ENCODE assay signal across 10 cellular contexts in genomic region chr1:151131832-151132675, GRCh38. TPM values are rescaled to one million over a fixed set of nuclear protein-coding genes. Genes with fewer than 3 reads are reported as not detected.
DNase-seq lines count a peak whose midpoint lies in the region; ATAC-seq and TF ChIP-seq lines count a peak whose summit lies in the region.
"Had no signal": no experiment of that assay in that cellular context is flagged by ENCODE, and none has a peak within 500 bp of the region (broad histone marks: within the 10 kb centered on the region; RNA-seq: fewer than 3 reads in every experiment).

No MANE protein-coding gene starts in this region.

- H3K27ac Mint-ChIP-seq in GM23338 = 0 out of 2 replicates have a peak overlapping the region, but pooled peaks have one; percentile 71

- DNase-seq in GM23338 (ENCODE audit: low spot score) = peak; percentile 69
- no peak for DNase-seq in astrocyte of the cerebellum (ENCODE audit: low read depth)
- DNase-seq in iPS-NIHi7 (ENCODE audit: extremely low spot score) = peak; percentile 55
- no peak for DNase-seq in HUDEP-2 (lab: John Stamatoyannopoulos, UW; ENCODE audit: unreplicated experiment in 76 of 76)
- DNase-seq in SIG-M5 (lab: John Stamatoyannopoulos, UW) = no peak
- DNase-seq in central memory CD4-positive, alpha-beta T cell = no peak
- DNase-seq: NCI-H1105 treated with DMSO at 0.1 percent for 48 hours had no signal

- H4K20me1 ChIP-seq in GM23338 (replicated peaks; ENCODE audit: insufficient read depth) = no peaks in the 10 kb centered on the region; the same call in 1 of the 2 replicates

- peak overlapping the region; percentile 100 for H3K4me2 ChIP-seq in GM23338

- in situ Hi-C loops in astrocyte of the cerebellum (cut with HindIII; ENCODE audit: low sequenced_read_pairs) = no loop called here

- H3K27ac ChIP-seq in GM23338 (ENCODE audit: low read depth) (no peak overlapping the region), skin epidermis (peak overlapping the region in 17 of 21 experiments; percentile 1 to 72 (median 36))

- H3K27me3 ChIP-seq in GM23338 (ENCODE audit: insufficient read depth) = peaks cover 38% of the 10 kb centered on the region

- ATAC-seq in GM23338 (peak; percentile 60), HG03196 (IDR thresholded peaks at IDR 0.05; ENCODE audit: unreplicated experiment) (no peak)

- TF ChIP-seq CTCF in GM23338 (conservative IDR thresholded peaks at IDR 0.05; ENCODE audit: low read depth in 2 of 2) (no peak), astrocyte of the cerebellum (IDR thresholded peaks at IDR 0.05; ENCODE audit: low read depth, low read length, missing control alignments) (no peak)

- H2AFZ ChIP-seq in GM23338 = peak overlapping the region; percentile 77

- H3K4me3 ChIP-seq in GM23338 (peak overlapping the region; percentile 88), astrocyte of the cerebellum (ENCODE audit: low read depth, low read length) (peak overlapping the region; percentile 27), skin epidermis (peak overlapping the region; percentile 13 to 33 (median 23))

- peaks cover 41% of the 10 kb centered on the region for H3K27me3 Mint-ChIP-seq in GM23338 (ENCODE audit: insufficient read depth, low read depth, poor library complexity)

- H3K9me3 Mint-ChIP-seq in GM23338 = no peaks in the 10 kb centered on the region

- H3K79me2 ChIP-seq in GM23338 (replicated peaks; ENCODE audit: insufficient read depth) = no peaks in the 10 kb centered on the region

- peaks cover 15% of the 10 kb centered on the region; the same call in 1 of the 2 replicates for H3K4me1 ChIP-seq in GM23338 (ENCODE audit: insufficient read depth)

- no peaks in the 10 kb centered on the region for H3K9me2 ChIP-seq in GM23338 (ENCODE audit: insufficient read depth)

- peaks cover 18% of the 10 kb centered on the region for H3K4me1 Mint-ChIP-seq in GM23338

- H3F3A ChIP-seq in GM23338 (replicated peaks; ENCODE audit: low read depth) = peaks cover 4% of the 10 kb centered on the region; the same call in 1 of the 2 replicates

- peak overlapping the region; percentile 80 for H3K4me3 Mint-ChIP-seq in GM23338

- peaks cover 26% of the 10 kb centered on the region for H3K36me3 Mint-ChIP-seq in GM23338 (ENCODE audit: low read depth)

- no peaks in the 10 kb centered on the region for H3K36me3 ChIP-seq in GM23338 (ENCODE audit: insufficient read depth)

TF ChIP-seq in GM23338, 12 proteins besides CTCF, POLR2A, EP300 and RAD21:
- no peak for TF ChIP-seq NANOG (IDR thresholded peaks at IDR 0.05; ENCODE audit: borderline replicate concordance)
- TF ChIP-seq JUNB (IDR thresholded peaks at IDR 0.05; ENCODE audit: unreplicated experiment) = no peak

RNA-seq across cellular contexts. Expression of gene SEMA6C, which starts 14.4 kb away (rescaled TPM):
- total RNA-seq in GM23338 (2014; rRNA removed; shearing (Covaris generic)) = 12.3 and 24.4 TPM in 2 replicates
- polyA plus RNA-seq in GM23338 (2016; fragmentation: Nextera tagmentation; extraction: Ambion mirVana) = 6.2 and 8.5 TPM in 2 replicates

RNA-seq across cellular contexts. Expression of gene TNFAIP8L2, which starts 24.4 kb away (rescaled TPM):
- total RNA-seq in GM23338 (2014; rRNA removed; shearing (Covaris generic)) = not detected in 2 replicates
- 0.40 and 0.49 TPM in 2 replicates for polyA plus RNA-seq in GM23338 (2016; fragmentation: Nextera tagmentation; extraction: Ambion mirVana)

RNA-seq across cellular contexts. Expression of gene LYSMD1, which starts 33.6 kb away (rescaled TPM):
- total RNA-seq in GM23338 (2014; rRNA removed; shearing (Covaris generic)) = 5.7 and 6.4 TPM in 2 replicates
- 3.6 and 4.0 TPM in 2 replicates for polyA plus RNA-seq in GM23338 (2016; fragmentation: Nextera tagmentation; extraction: Ambion mirVana)

RNA-seq across cellular contexts. Expression of gene SCNM1, which starts 33.9 kb away (rescaled TPM):
- total RNA-seq in GM23338 (2014; rRNA removed; shearing (Covaris generic)) = 26.3 and 27.1 TPM in 2 replicates
- polyA plus RNA-seq in GM23338 (2016; fragmentation: Nextera tagmentation; extraction: Ambion mirVana) = 88.9 and 92.3 TPM in 2 replicates

RNA-seq across cellular contexts. Expression of gene TMOD4, which starts 43.7 kb away (rescaled TPM):
- total RNA-seq in GM23338 (2014; rRNA removed; shearing (Covaris generic)) = 1.3 TPM in 1 of 2 replicates, not detected in the other
- not detected in 2 replicates for polyA plus RNA-seq in GM23338 (2016; fragmentation: Nextera tagmentation; extraction: Ambion mirVana)
- total RNA-seq: pulmonary artery endothelial cell had no signal

Comparison
In these comparisons a context has a peak if more than half of its experiments do, and no peak if none do; other contexts are left out.
1. DNase-seq: peak in GM23338 (single experiment) and iPS-NIHi7 (single experiment); none in astrocyte of the cerebellum (single experiment), HUDEP-2 (0 of 76), SIG-M5 (single experiment) and central memory CD4-positive, alpha-beta T cell (single experiment).
2. H3K4me3 ChIP-seq: peak in every context shown above with its lines; median percentile 88 in GM23338; 27 in astrocyte of the cerebellum; 23 in skin epidermis.